Comparison of ENCODE assay signal across 1 cellular context in the genomic region with DNA sequence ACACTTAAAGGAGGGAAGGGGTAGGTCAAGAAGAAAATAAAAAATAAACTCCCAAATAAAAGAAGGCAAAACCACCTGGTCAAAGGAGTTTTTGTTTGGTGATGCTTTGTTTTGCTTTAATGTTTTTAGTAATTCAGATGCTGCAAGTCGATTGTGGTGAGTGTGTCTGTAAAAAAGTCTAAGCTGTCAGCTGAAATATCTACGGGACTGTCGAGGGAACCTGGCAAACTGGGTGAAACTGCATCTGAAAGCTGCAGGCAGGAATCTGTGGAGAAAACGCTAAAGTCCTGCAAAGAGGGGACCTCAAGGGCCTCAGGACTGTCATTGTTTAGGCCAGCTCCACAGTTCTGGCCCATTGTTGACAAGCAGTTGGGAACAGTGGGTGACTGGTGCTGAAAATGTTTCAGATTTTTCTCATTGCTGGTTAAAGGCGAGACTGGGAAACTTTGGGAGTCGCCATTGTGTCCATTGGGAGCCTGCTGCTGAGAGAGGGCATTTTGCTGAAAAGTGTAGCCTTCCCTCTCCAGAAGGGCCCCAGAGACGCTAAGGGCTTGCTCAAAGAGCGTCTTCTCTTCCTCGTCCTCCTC.
TF ChIP-seq lines count a peak whose summit lies in the region.

No MANE protein-coding gene starts in this region.

TF ChIP-seq in IMR-90, 13 proteins besides CTCF, POLR2A, EP300 and RAD21:
- no peak for TF ChIP-seq RFX5 (IDR thresholded peaks at IDR 0.05; ENCODE audit: low read depth, low read length)
- TF ChIP-seq RCOR1 (IDR thresholded peaks at IDR 0.05; ENCODE audit: insufficient replicate concordance, low read length), result no peak
- TF ChIP-seq FOS (IDR thresholded peaks at IDR 0.05; ENCODE audit: low read depth, low read length), result no peak
- no peak for TF ChIP-seq CEBPB (IDR thresholded peaks at IDR 0.05; ENCODE audit: low read depth, low read length)
- TF ChIP-seq, protein P1, sequence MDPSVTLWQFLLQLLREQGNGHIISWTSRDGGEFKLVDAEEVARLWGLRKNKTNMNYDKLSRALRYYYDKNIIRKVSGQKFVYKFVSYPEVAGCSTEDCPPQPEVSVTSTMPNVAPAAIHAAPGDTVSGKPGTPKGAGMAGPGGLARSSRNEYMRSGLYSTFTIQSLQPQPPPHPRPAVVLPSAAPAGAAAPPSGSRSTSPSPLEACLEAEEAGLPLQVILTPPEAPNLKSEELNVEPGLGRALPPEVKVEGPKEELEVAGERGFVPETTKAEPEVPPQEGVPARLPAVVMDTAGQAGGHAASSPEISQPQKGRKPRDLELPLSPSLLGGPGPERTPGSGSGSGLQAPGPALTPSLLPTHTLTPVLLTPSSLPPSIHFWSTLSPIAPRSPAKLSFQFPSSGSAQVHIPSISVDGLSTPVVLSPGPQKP (IDR thresholded peaks at IDR 0.05; ENCODE audit: borderline replicate concordance, low read depth, low read length), result no peak
- no peak for TF ChIP-seq MAZ (IDR thresholded peaks at IDR 0.05; ENCODE audit: borderline replicate concordance, low read depth, low read length)
- no peak for TF ChIP-seq MXI1 (IDR thresholded peaks at IDR 0.05; ENCODE audit: borderline replicate concordance, low read depth, low read length)
- TF ChIP-seq SMC3 (IDR thresholded peaks at IDR 0.05; ENCODE audit: low read depth, low read length), result no peak
- TF ChIP-seq MAFK (IDR thresholded peaks at IDR 0.05; ENCODE audit: low read depth, low read length), result no peak
- no peak for TF ChIP-seq NFE2L2 (IDR thresholded peaks at IDR 0.05; ENCODE audit: low read depth, low read length)
- no peak for TF ChIP-seq CHD1 (IDR thresholded peaks at IDR 0.05; ENCODE audit: low read depth, low read length)
- TF ChIP-seq BHLHE40 (IDR thresholded peaks at IDR 0.05; ENCODE audit: low read depth, low read length), result no peak
- TF ChIP-seq, protein P2, sequence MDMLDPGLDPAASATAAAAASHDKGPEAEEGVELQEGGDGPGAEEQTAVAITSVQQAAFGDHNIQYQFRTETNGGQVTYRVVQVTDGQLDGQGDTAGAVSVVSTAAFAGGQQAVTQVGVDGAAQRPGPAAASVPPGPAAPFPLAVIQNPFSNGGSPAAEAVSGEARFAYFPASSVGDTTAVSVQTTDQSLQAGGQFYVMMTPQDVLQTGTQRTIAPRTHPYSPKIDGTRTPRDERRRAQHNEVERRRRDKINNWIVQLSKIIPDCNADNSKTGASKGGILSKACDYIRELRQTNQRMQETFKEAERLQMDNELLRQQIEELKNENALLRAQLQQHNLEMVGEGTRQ (IDR thresholded peaks at IDR 0.05; ENCODE audit: low read depth, low read length), result no peak
TF ChIP-seq in IMR-90: peak in this region for 0.
